28 cellular contexts compared by ENCODE assay signal in the genomic region with DNA sequence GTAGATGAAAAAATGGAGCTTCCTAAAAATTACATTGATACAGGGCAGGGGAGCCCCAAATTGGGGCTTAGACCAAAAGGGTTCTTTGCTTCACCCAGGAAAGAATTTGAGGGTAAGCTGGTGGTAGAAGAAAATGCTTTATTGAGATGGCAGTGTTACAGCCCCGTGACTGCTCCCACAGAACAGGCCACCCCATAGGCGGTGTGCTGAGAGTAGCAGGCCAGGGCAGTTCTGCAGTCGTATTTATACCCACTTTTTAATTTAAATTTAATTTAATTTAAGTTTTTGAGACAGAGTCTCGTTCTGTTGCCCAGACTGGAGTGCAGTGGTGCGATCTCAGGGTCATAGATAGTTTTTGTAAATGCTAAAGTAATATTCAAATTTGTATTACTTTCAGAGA.
"Had no signal": no experiment of that assay in that cellular context is flagged by ENCODE, and none has a peak within 500 bp of the region (broad histone marks: within the 10 kb centered on the region; RNA-seq: fewer than 3 reads in every experiment).

No MANE protein-coding gene starts in this region.

- DNase-seq: stimulated activated CD4-positive, alpha-beta T cell treated with anti-CD3 and anti-CD28 coated beads, Interleukin-2, amount 100 ng/mL, for 48 hours; stimulated activated CD4-positive, alpha-beta T cell treated with anti-CD3 and anti-CD28 coated beads, Interleukin-4, amount 100 ng/mL, for 1 hour; stimulated activated CD4-positive, alpha-beta T cell treated with anti-CD3 and anti-CD28 coated beads, Interleukin-4, amount 100 ng/mL, for 24 hours; stimulated activated CD4-positive, alpha-beta T cell treated with anti-CD3 and anti-CD28 coated beads, Interleukin-4, amount 100 ng/mL, for 4 hours; stimulated activated CD8-positive, alpha-beta memory T cell treated with anti-CD3 and anti-CD28 coated beads, Interleukin-4, amount 100 ng/mL, for 48 hours; stimulated activated naive B cell treated with anti-CD40 and anti-IgM and Interleukin-4, amounts not matched to agents 10 μg/mL and 1 μg/mL and 100 μg/mL, for 72 hours; stimulated activated naive CD4-positive, alpha-beta T cell; stimulated activated naive CD4-positive, alpha-beta T cell treated with Interleukin-2 at 50 U/mL for 16 hours; stimulated activated naive CD8-positive, alpha-beta T cell treated with anti-CD3 and anti-CD28 coated beads, Interleukin-15, amount 100 ng/mL, for 72 hours; stimulated activated naive CD8-positive, alpha-beta T cell treated with anti-CD3 and anti-CD28 coated beads, Interleukin-15, Interleukin-2, amounts not matched to agents 100 U/mL and 50 U/mL, for 24 hours; stomach; substantia nigra; testis; thyroid gland; tibial artery; transverse colon; trophoblast cell; upper lobe of left lung; upper lobe of right lung; uterus had no signal

- H3K27me3 Mint-ChIP-seq: stimulated activated memory B cell treated with anti-CD40 and anti-IgM and Interleukin-4, amounts not matched to agents 10 μg/mL and 1 μg/mL and 100 μg/mL, for 72 hours; stimulated activated naive B cell treated with anti-CD40 and anti-IgM and Interleukin-4, amounts not matched to agents 10 μg/mL and 1 μg/mL and 100 μg/mL, for 72 hours; stimulated activated naive CD8-positive, alpha-beta T cell treated with anti-CD3 and anti-CD28 coated beads, Interleukin-15, amount 100 ng/mL, for 72 hours; stimulated activated naive CD8-positive, alpha-beta T cell treated with anti-CD3 and anti-CD28 coated beads, Interleukin-15, Interleukin-2, amounts not matched to agents 100 ng/mL and 50 ng/mL, for 24 hours had no signal

- H3K4me1 Mint-ChIP-seq: stimulated activated effector memory CD8-positive, alpha-beta T cell treated with anti-CD3 and anti-CD28 coated beads, Interleukin-12 subunit alpha, Interleukin-12 subunit beta, amount 100 ng/mL, for 72 hours; stimulated activated memory B cell treated with anti-CD40 and anti-IgM and Interleukin-4, amounts not matched to agents 10 μg/mL and 1 μg/mL and 100 μg/mL, for 72 hours; stimulated activated naive B cell treated with anti-CD40 and anti-IgM and Interleukin-4, amounts not matched to agents 10 μg/mL and 1 μg/mL and 100 μg/mL, for 72 hours; stimulated activated naive CD8-positive, alpha-beta T cell treated with anti-CD3 and anti-CD28 coated beads, Interleukin-15, amount 100 ng/mL, for 72 hours had no signal

- H3K4me3 ChIP-seq: stomach, suprapubic skin, testis, thoracic aorta, thyroid gland, tibial artery, tibial nerve, transverse colon, upper lobe of left lung, upper lobe of right lung, uterus, vagina had no signal

- H3K27ac ChIP-seq: stomach, suprapubic skin, testis, thoracic aorta, thyroid gland, tibial artery, tibial nerve, transverse colon, upper lobe of left lung, upper lobe of right lung, uterus, vagina had no signal

- H3K36me3 Mint-ChIP-seq: stimulated activated effector memory CD8-positive, alpha-beta T cell treated with anti-CD3 and anti-CD28 coated beads, Interleukin-12 subunit alpha, Interleukin-12 subunit beta, amount 100 ng/mL, for 72 hours; stimulated activated memory B cell treated with anti-CD40 and anti-IgM and Interleukin-4, amounts not matched to agents 10 μg/mL and 1 μg/mL and 100 μg/mL, for 72 hours; stimulated activated naive B cell treated with anti-CD40 and anti-IgM and Interleukin-4, amounts not matched to agents 10 μg/mL and 1 μg/mL and 100 μg/mL, for 72 hours; type B pancreatic cell had no signal

- H3K9me3 Mint-ChIP-seq: stimulated activated effector memory CD8-positive, alpha-beta T cell treated with anti-CD3 and anti-CD28 coated beads, Interleukin-12 subunit alpha, Interleukin-12 subunit beta, amount 100 ng/mL, for 72 hours; stimulated activated memory B cell treated with anti-CD40 and anti-IgM and Interleukin-4, amounts not matched to agents 10 μg/mL and 1 μg/mL and 100 μg/mL, for 72 hours; stimulated activated naive B cell treated with anti-CD40 and anti-IgM and Interleukin-4, amounts not matched to agents 10 μg/mL and 1 μg/mL and 100 μg/mL, for 72 hours; stimulated activated naive CD8-positive, alpha-beta T cell treated with anti-CD3 and anti-CD28 coated beads, Interleukin-15, amount 100 ng/mL, for 72 hours; stimulated activated naive CD8-positive, alpha-beta T cell treated with anti-CD3 and anti-CD28 coated beads, Interleukin-15, Interleukin-2, amounts not matched to agents 100 ng/mL and 50 ng/mL, for 24 hours; type B pancreatic cell had no signal

- H3K27ac Mint-ChIP-seq: stimulated activated effector memory CD8-positive, alpha-beta T cell treated with anti-CD3 and anti-CD28 coated beads, Interleukin-12 subunit alpha, Interleukin-12 subunit beta, amount 100 ng/mL, for 72 hours; stimulated activated memory B cell treated with anti-CD40 and anti-IgM and Interleukin-4, amounts not matched to agents 10 μg/mL and 1 μg/mL and 100 μg/mL, for 72 hours; stimulated activated naive B cell treated with anti-CD40 and anti-IgM and Interleukin-4, amounts not matched to agents 10 μg/mL and 1 μg/mL and 100 μg/mL, for 72 hours; stimulated activated naive CD8-positive, alpha-beta T cell treated with anti-CD3 and anti-CD28 coated beads, Interleukin-15, amount 100 ng/mL, for 72 hours; stimulated activated naive CD8-positive, alpha-beta T cell treated with anti-CD3 and anti-CD28 coated beads, Interleukin-15, Interleukin-2, amounts not matched to agents 100 ng/mL and 50 ng/mL, for 24 hours; type B pancreatic cell had no signal

- H3K4me1 ChIP-seq: stomach, suprapubic skin, testis, thyroid gland, tibial artery, tibial nerve, transverse colon, upper lobe of left lung, upper lobe of right lung, uterus, vagina had no signal

- H3K36me3 ChIP-seq: stomach, suprapubic skin, thoracic aorta, thyroid gland, tibial artery, tibial nerve, transverse colon, upper lobe of left lung, upper lobe of right lung, uterus, vagina had no signal

- H3K9me3 ChIP-seq: stomach, suprapubic skin, testis, thoracic aorta, thyroid gland, tibial artery, tibial nerve, transverse colon, upper lobe of left lung, upper lobe of right lung, uterus, vagina had no signal

- H3K27me3 ChIP-seq: testis, thyroid gland, tibial nerve, transverse colon, upper lobe of left lung, upper lobe of right lung, uterus, vagina had no signal

- H3K4me3 Mint-ChIP-seq: stimulated activated effector memory CD8-positive, alpha-beta T cell treated with anti-CD3 and anti-CD28 coated beads, Interleukin-12 subunit alpha, Interleukin-12 subunit beta, amount 100 ng/mL, for 72 hours; stimulated activated memory B cell treated with anti-CD40 and anti-IgM and Interleukin-4, amounts not matched to agents 10 μg/mL and 1 μg/mL and 100 μg/mL, for 72 hours; stimulated activated naive B cell treated with anti-CD40 and anti-IgM and Interleukin-4, amounts not matched to agents 10 μg/mL and 1 μg/mL and 100 μg/mL, for 72 hours; stimulated activated naive CD8-positive, alpha-beta T cell treated with anti-CD3 and anti-CD28 coated beads, Interleukin-15, amount 100 ng/mL, for 72 hours; stimulated activated naive CD8-positive, alpha-beta T cell treated with anti-CD3 and anti-CD28 coated beads, Interleukin-15, Interleukin-2, amounts not matched to agents 100 ng/mL and 50 ng/mL, for 24 hours; type B pancreatic cell had no signal
